In genomic region chr2:149543845-149544244, GRCh38 we compare ENCODE assay signal across 22 cellular contexts.
"Had no signal": no experiment of that assay in that cellular context is flagged by ENCODE, and none has a peak within 500 bp of the region (broad histone marks: within the 10 kb centered on the region; RNA-seq: fewer than 3 reads in every experiment).

No MANE protein-coding gene starts in this region.

- H3K36me3 ChIP-seq: esophagus muscularis mucosa, gastrocnemius medialis, heart right ventricle, neutrophil, spleen, tibial nerve, upper lobe of right lung, vagina had no signal

- H3K27me3 Mint-ChIP-seq: effector memory CD8-positive, alpha-beta T cell; stimulated activated memory B cell treated with anti-CD40 and anti-IgM and Interleukin-4, amounts not matched to agents 10 μg/mL and 1 μg/mL and 100 μg/mL, for 72 hours; stimulated activated naive CD8-positive, alpha-beta T cell treated with anti-CD3 and anti-CD28 coated beads, Interleukin-15, Interleukin-2, amounts not matched to agents 100 ng/mL and 50 ng/mL, for 24 hours had no signal

- DNase-seq: effector memory CD8-positive, alpha-beta T cell; gastrocnemius medialis; heart right ventricle; hypothalamus; kidney glomerular epithelial cell; mesendoderm; naive B cell; psoas muscle; retina; spleen; stimulated activated CD4-positive, alpha-beta T cell treated with anti-CD3 and anti-CD28 coated beads, Interleukin-15, amount 100 ng/mL, for 24 hours; stimulated activated CD4-positive, alpha-beta T cell treated with anti-CD3 and anti-CD28 coated beads, Interleukin-1b, Interleukin-23, amount 100 ng/mL, for 48 hours; stimulated activated CD4-positive, alpha-beta T cell treated with anti-CD3 and anti-CD28 coated beads, Interleukin-4, amount 100 ng/mL, for 24 hours; upper lobe of right lung had no signal

- H3K9me3 ChIP-seq: esophagus muscularis mucosa, gastrocnemius medialis, heart right ventricle, neutrophil, psoas muscle, spleen, upper lobe of right lung, vagina had no signal

- ATAC-seq: gastrocnemius medialis; heart right ventricle; psoas muscle; sciatic nerve; stimulated activated memory B cell treated with anti-CD40 and anti-IgM and Interleukin-4, amounts not matched to agents 10 μg/mL and 1 μg/mL and 100 μg/mL, for 72 hours; upper lobe of right lung had no signal

- H3K9me3 Mint-ChIP-seq: effector memory CD8-positive, alpha-beta T cell; stimulated activated memory B cell treated with anti-CD40 and anti-IgM and Interleukin-4, amounts not matched to agents 10 μg/mL and 1 μg/mL and 100 μg/mL, for 72 hours; stimulated activated naive CD8-positive, alpha-beta T cell treated with anti-CD3 and anti-CD28 coated beads, Interleukin-15, Interleukin-2, amounts not matched to agents 100 ng/mL and 50 ng/mL, for 24 hours had no signal

- H3K27ac ChIP-seq: epithelial cell of prostate, esophagus muscularis mucosa, gastrocnemius medialis, heart right ventricle, neutrophil, psoas muscle, spleen, tibial nerve, upper lobe of right lung, vagina had no signal

- H3K27ac Mint-ChIP-seq: naive B cell; stimulated activated memory B cell treated with anti-CD40 and anti-IgM and Interleukin-4, amounts not matched to agents 10 μg/mL and 1 μg/mL and 100 μg/mL, for 72 hours; stimulated activated naive CD8-positive, alpha-beta T cell treated with anti-CD3 and anti-CD28 coated beads, Interleukin-15, Interleukin-2, amounts not matched to agents 100 ng/mL and 50 ng/mL, for 24 hours had no signal

- H3K36me3 Mint-ChIP-seq: naive B cell; stimulated activated memory B cell treated with anti-CD40 and anti-IgM and Interleukin-4, amounts not matched to agents 10 μg/mL and 1 μg/mL and 100 μg/mL, for 72 hours had no signal

- H3K4me3 ChIP-seq: esophagus muscularis mucosa, heart right ventricle, psoas muscle, vagina had no signal

- H3K27me3 ChIP-seq: esophagus muscularis mucosa, gastrocnemius medialis, heart right ventricle, neutrophil, spleen, tibial nerve, upper lobe of right lung, vagina had no signal

- H3K4me3 Mint-ChIP-seq: naive B cell; stimulated activated memory B cell treated with anti-CD40 and anti-IgM and Interleukin-4, amounts not matched to agents 10 μg/mL and 1 μg/mL and 100 μg/mL, for 72 hours had no signal

- H3K4me1 ChIP-seq: esophagus muscularis mucosa, gastrocnemius medialis, heart right ventricle, psoas muscle, spleen, tibial nerve, upper lobe of right lung, vagina had no signal
